ENCODE assay signal across 20 cellular contexts in genomic region chr4:24887881-24888430, GRCh38.
"Had no signal": no experiment of that assay in that cellular context is flagged by ENCODE, and none has a peak within 500 bp of the region (broad histone marks: within the 10 kb centered on the region; RNA-seq: fewer than 3 reads in every experiment).

No MANE protein-coding gene starts in this region.

- H3K36me3 ChIP-seq: brain microvascular endothelial cell, gastrocnemius medialis, transverse colon had no signal

- H3K4me3 ChIP-seq: coronary artery, gastrocnemius medialis, mucosa of descending colon, transverse colon had no signal

- H3K4me1 ChIP-seq: gastrocnemius medialis, transverse colon had no signal

- DNase-seq: activated B cell treated with CpG ODN at 0.5 μM for 24 hours; activated CD4-positive, alpha-beta T cell treated with anti-CD3 and anti-CD28 coated beads, Interleukin-2, amount 50 U/mL, for 1 hour; activated CD8-positive, alpha-beta T cell treated with anti-CD3 and anti-CD28 coated beads for 36 hours; activated gamma-delta T cell treated with Interleukin-2 at 50 U/mL for 16 hours; activated naive CD4-positive, alpha-beta T cell treated with anti-CD3 and anti-CD28 coated beads, Interleukin-2, amount 50 U/mL, for 16 hours; activated T-cell treated with anti-CD3 and anti-CD28 coated beads, Interleukin-2, amount 50 U/mL, for 4 hours; amniotic stem cell; brain microvascular endothelial cell; effector memory CD8-positive, alpha-beta T cell; gastrocnemius medialis; hippocampal formation; left cardiac atrium; left ventricle myocardium superior; mucosa of descending colon; right cardiac atrium; stimulated activated CD4-positive, alpha-beta T cell treated with anti-CD3 and anti-CD28 coated beads, Interleukin-15, amount 100 ng/mL, for 24 hours; stimulated activated CD4-positive, alpha-beta T cell treated with anti-CD3 and anti-CD28 coated beads, Interleukin-2, amount 100 ng/mL, for 24 hours; stimulated activated naive CD4-positive, alpha-beta T cell treated with Interleukin-2 at 50 U/mL for 16 hours; transverse colon had no signal

- H3K9me3 ChIP-seq: gastrocnemius medialis, mucosa of descending colon, transverse colon had no signal

- H3K27ac ChIP-seq: brain microvascular endothelial cell, coronary artery, gastrocnemius medialis, transverse colon had no signal

- H3K27me3 ChIP-seq: brain microvascular endothelial cell, gastrocnemius medialis, transverse colon had no signal
